ENCODE assay signal across 18 cellular contexts in genomic region chr10:129914153-129914855, GRCh38. TPM values are rescaled to one million over a fixed set of nuclear protein-coding genes. Genes with fewer than 3 reads are reported as not detected.
DNase-seq lines count a peak whose midpoint lies in the region; ATAC-seq, FAIRE-seq and TF ChIP-seq lines count a peak whose summit lies in the region.
"Had no signal": no experiment of that assay in that cellular context is flagged by ENCODE, and none has a peak within 500 bp of the region (broad histone marks: within the 10 kb centered on the region; RNA-seq: fewer than 3 reads in every experiment).

No MANE protein-coding gene starts in this region.

- H3K27me3 ChIP-seq in neural progenitor cell: no peaks in the 10 kb centered on the region
- H3K27me3 ChIP-seq in upper lobe of right lung: no peaks in the 10 kb centered on the region

- H3K27ac ChIP-seq in kidney (ENCODE audit: low read depth in 2 of 2, low read length in 2 of 2) (no peak overlapping the region), neural progenitor cell (no peak overlapping the region), upper lobe of right lung (no peak overlapping the region)
- H3K27ac ChIP-seq: 22Rv1 had no signal

- no peaks in the 10 kb centered on the region for H3K79me2 ChIP-seq in neural progenitor cell (ENCODE audit: low read depth)

- no peak for ATAC-seq in upper lobe of right lung
- ATAC-seq in HG03097 (IDR thresholded peaks at IDR 0.05; ENCODE audit: low FRiP score, unreplicated experiment): no peak
- ATAC-seq: CD8-positive, alpha-beta T cell had no signal

- H3K27me3 Mint-ChIP-seq in neural progenitor cell (ENCODE audit: insufficient read depth, low read depth): no peaks in the 10 kb centered on the region

- H2AFZ ChIP-seq in neural progenitor cell (replicated peaks): no peak overlapping the region

- no peaks in the 10 kb centered on the region for H3K36me3 Mint-ChIP-seq in neural progenitor cell
- H3K36me3 Mint-ChIP-seq: CD14-positive monocyte; CD8-positive, alpha-beta T cell had no signal

- H4K20me1 ChIP-seq in neural progenitor cell (ENCODE audit: low read depth): no peaks in the 10 kb centered on the region

- H3K9ac ChIP-seq in kidney (ENCODE audit: low read length in 2 of 2): no peak overlapping the region
- no peak overlapping the region for H3K9ac ChIP-seq in neural progenitor cell

- H3K4me3 ChIP-seq in kidney (ENCODE audit: low read length in 2 of 2): no peak overlapping the region
- H3K4me3 ChIP-seq in neural progenitor cell: no peak overlapping the region
- no peak overlapping the region for H3K4me3 ChIP-seq in upper lobe of right lung

- H3K9me3 ChIP-seq in kidney (ENCODE audit: control insufficient read depth in 1 of 2, low read length in 2 of 2) (no peaks in the 10 kb centered on the region), neural progenitor cell (ENCODE audit: low read depth) (no peaks in the 10 kb centered on the region), upper lobe of right lung (no peaks in the 10 kb centered on the region)

- peak; percentile 55 for DNase-seq in activated effector memory CD4-positive, alpha-beta T cell treated with anti-CD3 and anti-CD28 coated beads, Interleukin-2, amount 50 U/mL, for 16 hours
- DNase-seq in activated effector memory CD4-positive, alpha-beta T cell treated with Interleukin-2 at 50 U/mL for 16 hours: no peak
- peak; percentile 53 for DNase-seq in kidney
- DNase-seq in neural progenitor cell (ENCODE audit: low spot score): no peak
- peak; percentile 48 for DNase-seq in upper lobe of right lung
- no peak for DNase-seq in NCI-H2029 (lab: John Stamatoyannopoulos, UW)
- DNase-seq: CD8-positive, alpha-beta T cell; COR-L47; DND-41; GDM1; GOT3; H9 had no signal

- no peak overlapping the region for H3K27ac Mint-ChIP-seq in neural progenitor cell
- H3K27ac Mint-ChIP-seq: CD14-positive monocyte; CD8-positive, alpha-beta T cell had no signal

- H3K9me3 Mint-ChIP-seq in neural progenitor cell: no peaks in the 10 kb centered on the region
- H3K9me3 Mint-ChIP-seq: CD8-positive, alpha-beta T cell; H9 had no signal

- H3K4me1 ChIP-seq in kidney (ENCODE audit: control insufficient read depth in 1 of 2, insufficient read depth in 1 of 2, low read depth in 1 of 2, low read length in 2 of 2) (no peaks in the 10 kb centered on the region), neural progenitor cell (peaks cover 14% of the 10 kb centered on the region), upper lobe of right lung (no peaks in the 10 kb centered on the region)

- H3K36me3 ChIP-seq in kidney (ENCODE audit: control insufficient read depth in 1 of 2, insufficient read depth in 2 of 2, low read length in 2 of 2) (no peaks in the 10 kb centered on the region), neural progenitor cell (no peaks in the 10 kb centered on the region), upper lobe of right lung (no peaks in the 10 kb centered on the region)

- peak overlapping the region; percentile 21 for H3K4me3 Mint-ChIP-seq in neural progenitor cell
- H3K4me3 Mint-ChIP-seq: CD14-positive monocyte; CD8-positive, alpha-beta T cell; H9 had no signal

- FAIRE-seq in kidney (lab: Jason Lieb, UNC): no peak
- FAIRE-seq: D721Med, GM12892 had no signal

- H3F3A ChIP-seq in neural progenitor cell (ENCODE audit: low read depth): no peaks in the 10 kb centered on the region

- intact Hi-C loops in kidney (cut with DNase I): no loop called here
- intact Hi-C loops in upper lobe of right lung (cut with DNase I): no loop called here

- H3K4me2 ChIP-seq in neural progenitor cell: no peak overlapping the region

- TF ChIP-seq CTCF in kidney (IDR thresholded peaks at IDR 0.05; ENCODE audit: borderline replicate concordance, extremely low read depth, insufficient read depth) (no peak), neural progenitor cell (IDR thresholded peaks at IDR 0.05) (no peak), upper lobe of right lung (IDR thresholded peaks at IDR 0.05) (no peak)

- H3K4me1 Mint-ChIP-seq in neural progenitor cell: peaks cover 24% of the 10 kb centered on the region
- H3K4me1 Mint-ChIP-seq: CD14-positive monocyte had no signal

RNA-seq across cellular contexts. Expression of gene EBF3, which starts 49.8 kb away (rescaled TPM):
- total RNA-seq in kidney (0.98 TPM), neural progenitor cell (ENCODE audit: low replicate concordance) (0.15 and 0.40 TPM in 2 replicates), upper lobe of right lung (0.20 TPM)
- 0.09 TPM for polyA plus RNA-seq in kidney (ENCODE audit: insufficient read depth, low read depth, low replicate concordance)
- total RNA-seq: CD8-positive, alpha-beta T cell; HT-29 had no signal
- polyA plus RNA-seq: CD14-positive monocyte had no signal

Comparison
In these comparisons a context has a peak if more than half of its experiments do, and no peak if none do; other contexts are left out.
1. DNase-seq: peak in activated effector memory CD4-positive, alpha-beta T cell treated with anti-CD3 and anti-CD28 coated beads, Interleukin-2, amount 50 U/mL, for 16 hours (single experiment), kidney (single experiment) and upper lobe of right lung (single experiment); none in activated effector memory CD4-positive, alpha-beta T cell treated with Interleukin-2 at 50 U/mL for 16 hours (single experiment), neural progenitor cell (single experiment) and NCI-H2029 (single experiment).